21 cellular contexts compared by ENCODE assay signal in the genomic region with DNA sequence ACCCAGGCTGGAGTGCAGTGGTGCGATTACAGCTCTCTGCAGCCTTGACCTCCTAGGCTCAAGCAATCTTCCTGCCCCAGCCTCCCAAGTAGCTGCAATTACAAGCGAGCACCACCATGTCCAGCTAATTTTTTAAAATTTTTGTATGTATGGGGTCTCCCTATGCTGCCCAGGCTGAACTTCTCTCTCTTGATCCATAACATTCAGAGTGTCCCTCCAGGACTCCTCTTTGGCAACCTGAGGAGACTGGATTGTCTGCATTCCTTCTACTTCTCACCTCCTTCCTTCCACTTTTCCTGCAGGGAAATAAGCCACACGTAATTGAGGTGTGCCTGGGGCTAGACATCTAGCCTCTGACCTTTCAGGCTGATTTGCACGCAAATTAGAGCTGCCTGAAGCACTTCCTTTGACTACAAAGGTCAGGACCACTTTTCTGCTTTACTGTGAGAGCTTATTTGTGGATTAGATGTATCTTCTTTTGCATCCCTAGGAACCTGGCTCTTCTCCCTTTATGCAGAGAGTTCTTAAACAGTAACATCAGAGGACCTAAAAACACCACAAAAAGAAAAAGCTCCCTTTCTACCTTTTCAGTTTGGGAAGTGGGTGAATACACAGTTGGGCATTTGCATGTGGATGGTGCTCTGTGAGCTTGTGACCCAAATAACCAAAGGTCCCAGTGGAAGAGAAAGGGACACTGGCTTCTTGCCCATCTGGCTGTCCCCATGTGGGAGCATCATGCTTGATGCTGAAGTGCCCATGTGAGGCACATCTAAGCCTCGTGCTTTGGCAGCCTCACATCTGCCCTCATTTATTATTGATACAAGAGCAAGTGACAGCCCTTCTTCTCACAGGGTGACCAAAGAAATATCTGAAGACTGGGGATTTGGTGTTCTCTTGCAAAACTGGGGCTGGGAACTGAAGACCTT. TPM values are rescaled to one million over a fixed set of nuclear protein-coding genes. Genes with fewer than 3 reads are reported as not detected.
"Had no signal": no experiment of that assay in that cellular context is flagged by ENCODE, and none has a peak within 500 bp of the region (broad histone marks: within the 10 kb centered on the region; RNA-seq: fewer than 3 reads in every experiment).

No MANE protein-coding gene starts in this region.

- DNase-seq: activated CD4-positive, alpha-beta memory T cell treated with anti-CD3 and anti-CD28 coated beads, Interleukin-2, amount 10 ng/mL, durations not matched to agents 7 days and 5 days; activated CD4-positive, alpha-beta T cell treated with anti-CD3 and anti-CD28 coated beads for 4 hours; activated T-cell treated with anti-CD3 and anti-CD28 coated beads, Interleukin-2, amount 50 U/mL, for 24 hours; adrenal gland; hypothalamus; immature natural killer cell; left cardiac atrium; midbrain; small intestine; stimulated activated CD4-positive, alpha-beta T cell treated with anti-CD3 and anti-CD28 coated beads, Interleukin-4, amount 100 ng/mL, for 4 hours; T-helper 17 cell; upper lobe of left lung had no signal

- H3K4me3 Mint-ChIP-seq: activated CD4-positive, alpha-beta memory T cell treated with anti-CD3 and anti-CD28 coated beads, Interleukin-2, amount 10 ng/mL, durations not matched to agents 7 days and 5 days; activated naive CD4-positive, alpha-beta T cell treated with anti-CD3 and anti-CD28 coated beads, Interleukin-2, amount 50 U/mL, for 24 hours; activated T-cell treated with anti-CD3 and anti-CD28 coated beads, Interleukin-2, amount 50 U/mL, for 24 hours; immature natural killer cell; stimulated activated naive CD8-positive, alpha-beta T cell treated with anti-CD3 and anti-CD28 coated beads, Interleukin-15, Interleukin-2, amounts not matched to agents 100 ng/mL and 50 ng/mL, for 24 hours; T-helper 17 cell had no signal

- H3K9ac ChIP-seq: parathyroid adenoma had no signal

- H3K4me1 Mint-ChIP-seq: activated CD4-positive, alpha-beta memory T cell treated with anti-CD3 and anti-CD28 coated beads, Interleukin-2, amount 10 ng/mL, durations not matched to agents 7 days and 5 days; activated naive CD4-positive, alpha-beta T cell treated with anti-CD3 and anti-CD28 coated beads, Interleukin-2, amount 50 U/mL, for 24 hours; immature natural killer cell; T-helper 17 cell had no signal

- H3K27me3 ChIP-seq: adrenal gland, cardiac muscle cell, esophagus muscularis mucosa, suprapubic skin, upper lobe of left lung had no signal

- H3K79me2 ChIP-seq: parathyroid adenoma had no signal

- H3K27ac Mint-ChIP-seq: activated CD4-positive, alpha-beta memory T cell treated with anti-CD3 and anti-CD28 coated beads, Interleukin-2, amount 10 ng/mL, durations not matched to agents 7 days and 5 days; activated naive CD4-positive, alpha-beta T cell treated with anti-CD3 and anti-CD28 coated beads, Interleukin-2, amount 50 U/mL, for 24 hours; activated T-cell treated with anti-CD3 and anti-CD28 coated beads, Interleukin-2, amount 50 U/mL, for 24 hours; immature natural killer cell; stimulated activated naive CD8-positive, alpha-beta T cell treated with anti-CD3 and anti-CD28 coated beads, Interleukin-15, Interleukin-2, amounts not matched to agents 100 ng/mL and 50 ng/mL, for 24 hours; T-helper 17 cell had no signal

- H3K36me3 Mint-ChIP-seq: activated naive CD4-positive, alpha-beta T cell treated with anti-CD3 and anti-CD28 coated beads, Interleukin-2, amount 50 U/mL, for 24 hours; immature natural killer cell had no signal

- ATAC-seq: left cardiac atrium, T-helper 17 cell had no signal

- H3K9me3 ChIP-seq: adrenal gland, esophagus muscularis mucosa, suprapubic skin, upper lobe of left lung had no signal

- H2AFZ ChIP-seq: parathyroid adenoma had no signal

- FAIRE-seq: small intestine had no signal

- H3K4me3 ChIP-seq: adrenal gland, cardiac muscle cell, esophagus muscularis mucosa, lung, suprapubic skin, upper lobe of left lung had no signal

- H3K9me3 Mint-ChIP-seq: activated CD4-positive, alpha-beta memory T cell treated with anti-CD3 and anti-CD28 coated beads, Interleukin-2, amount 10 ng/mL, durations not matched to agents 7 days and 5 days; activated naive CD4-positive, alpha-beta T cell treated with anti-CD3 and anti-CD28 coated beads, Interleukin-2, amount 50 U/mL, for 24 hours; activated T-cell treated with anti-CD3 and anti-CD28 coated beads, Interleukin-2, amount 50 U/mL, for 24 hours; stimulated activated naive CD8-positive, alpha-beta T cell treated with anti-CD3 and anti-CD28 coated beads, Interleukin-15, Interleukin-2, amounts not matched to agents 100 ng/mL and 50 ng/mL, for 24 hours had no signal

- H3K27ac ChIP-seq: adrenal gland, cardiac muscle cell, esophagus muscularis mucosa, parathyroid adenoma, suprapubic skin, upper lobe of left lung had no signal

- H3K4me1 ChIP-seq: adrenal gland, esophagus muscularis mucosa, parathyroid adenoma, suprapubic skin, upper lobe of left lung had no signal

RNA-seq across cellular contexts. Expression of gene ABHD12B, which starts 38.9 kb away (rescaled TPM):
- total RNA-seq: activated CD4-positive, alpha-beta memory T cell treated with anti-CD3 and anti-CD28 coated beads, Interleukin-2, amount 10 ng/mL, durations not matched to agents 7 days and 5 days; cardiac muscle cell; esophagus muscularis mucosa; myocyte; renal cortical epithelial cell; T-helper 17 cell had no signal
- polyA plus RNA-seq: immature natural killer cell had no signal
